Comparison of ENCODE assay signal across 9 cellular contexts in genomic region chrX:100625985-100626491, GRCh38. TPM values are rescaled to one million over a fixed set of nuclear protein-coding genes. Genes with fewer than 3 reads are reported as not detected.
DNase-seq lines count a peak whose midpoint lies in the region; ATAC-seq and FAIRE-seq lines count a peak whose summit lies in the region.
"Had no signal": no experiment of that assay in that cellular context is flagged by ENCODE, and none has a peak within 500 bp of the region (broad histone marks: within the 10 kb centered on the region; RNA-seq: fewer than 3 reads in every experiment).

No MANE protein-coding gene starts in this region.

- no peak overlapping the region for H2BK120ac ChIP-seq in neuronal stem cell (ENCODE audit: low read depth, low read length)

- no peak overlapping the region for H2AFZ ChIP-seq in neuronal stem cell (ENCODE audit: low read length)

- ATAC-seq in GM18858 (IDR thresholded peaks at IDR 0.05; ENCODE audit: unreplicated experiment) (peak; percentile 96), GM21576 (IDR thresholded peaks at IDR 0.05; ENCODE audit: unreplicated experiment) (peak; percentile 94), HG03520 (IDR thresholded peaks at IDR 0.05; ENCODE audit: unreplicated experiment) (peak; percentile 91)

- H3K4me3 ChIP-seq in neuronal stem cell (ENCODE audit: low read length in 2 of 2): no peak overlapping the region
- H3K4me3 ChIP-seq: SJCRH30 had no signal

- no peak overlapping the region for H4K91ac ChIP-seq in neuronal stem cell (ENCODE audit: low read depth, low read length, poor library complexity)

- no peaks in the 10 kb centered on the region for H3K27me3 ChIP-seq in neuronal stem cell (ENCODE audit: control insufficient read depth in 3 of 3, insufficient read depth in 3 of 3, low read depth in 1 of 3, low read length in 3 of 3)
- H3K27me3 ChIP-seq: SJCRH30 had no signal

- peaks cover 2 to 33% of the 10 kb centered on the region in 2 donors for H3K36me3 ChIP-seq in neuronal stem cell (replicated peaks in 1 of 2; ENCODE audit: control insufficient read depth in 2 of 2, insufficient read depth in 2 of 2, low read length in 2 of 2)

- WGBS in neuronal stem cell (ENCODE audit: extremely low coverage in 2 of 2, insufficient read length in 2 of 2, insufficient replicate concordance in 1 of 2), 2 donors: no CpG with 5 or more reads among the region's 5 CpGs

- no peak overlapping the region for H2AK5ac ChIP-seq in neuronal stem cell (ENCODE audit: low read depth, low read length)

- peak; percentile 68 for FAIRE-seq in colon (lab: Jason Lieb, UNC)

- H2BK5ac ChIP-seq in neuronal stem cell (ENCODE audit: low read length): no peak overlapping the region

- no peak overlapping the region for H3K4ac ChIP-seq in neuronal stem cell (ENCODE audit: low read length)

- H2BK12ac ChIP-seq in neuronal stem cell (ENCODE audit: low read length): no peak overlapping the region

- no peak overlapping the region for H3K9ac ChIP-seq in neuronal stem cell (ENCODE audit: low read depth, low read length, poor library complexity)

- no peak overlapping the region for H3K14ac ChIP-seq in neuronal stem cell (ENCODE audit: low read length)

- no peak overlapping the region for H4K8ac ChIP-seq in neuronal stem cell (ENCODE audit: low read depth, low read length)

- H3K9me3 ChIP-seq in neuronal stem cell (replicated peaks in 1 of 2; ENCODE audit: control insufficient read depth in 2 of 2, insufficient read depth in 1 of 2, low read depth in 1 of 2, low read length in 2 of 2): no peaks in the 10 kb centered on the region
- H3K9me3 ChIP-seq: SJCRH30 had no signal

- no peak overlapping the region for H2BK15ac ChIP-seq in neuronal stem cell (ENCODE audit: low read length)

- no peak overlapping the region for H3K4me2 ChIP-seq in neuronal stem cell (ENCODE audit: insufficient read depth, low read length, poor library complexity, severe bottlenecking)

- DNase-seq in DMS 273 treated with DMSO at 0.1 percent for 48 hours (lab: John Stamatoyannopoulos, UW): no peak
- no peak for DNase-seq in substantia nigra (lab: John Stamatoyannopoulos, UW)
- no peak for DNase-seq in superior temporal gyrus (ENCODE audit: extremely low spot score)
- no peak for DNase-seq in neuronal stem cell (ENCODE audit: low spot score)

- H3K23ac ChIP-seq in neuronal stem cell (ENCODE audit: low read depth, low read length, poor library complexity): no peak overlapping the region

- no peaks in the 10 kb centered on the region for H3K4me1 ChIP-seq in neuronal stem cell (ENCODE audit: control insufficient read depth in 2 of 2, insufficient read depth in 1 of 2, low read depth in 1 of 2, low read length in 2 of 2)

- H3K18ac ChIP-seq in neuronal stem cell (ENCODE audit: low read length): no peak overlapping the region

- H3K27ac ChIP-seq in substantia nigra (ENCODE audit: low read depth, low read length, poor library complexity, severe bottlenecking): no peak overlapping the region
- H3K27ac ChIP-seq in neuronal stem cell (replicated peaks; ENCODE audit: low read length): no peak overlapping the region
- H3K27ac ChIP-seq: SJCRH30 had no signal

- no peaks in the 10 kb centered on the region for H3K79me1 ChIP-seq in neuronal stem cell (ENCODE audit: low read depth, low read length)

RNA-seq across cellular contexts. Expression of gene TSPAN6, which starts 10.6 kb away (rescaled TPM):
- polyA plus RNA-seq in neuronal stem cell (2013, experiment 1 of 2): 80.2 TPM
- polyA plus RNA-seq in neuronal stem cell (2013, experiment 2 of 2): 81.7 TPM

RNA-seq across cellular contexts. Expression of gene SRPX2, which starts 18.0 kb away (rescaled TPM):
- not detected for polyA plus RNA-seq in neuronal stem cell (2013, experiment 1 of 2)
- polyA plus RNA-seq in neuronal stem cell (2013, experiment 2 of 2): not detected

RNA-seq across cellular contexts. Expression of gene TNMD, which starts 41.3 kb away (rescaled TPM):
- not detected for polyA plus RNA-seq in neuronal stem cell (2013, experiment 1 of 2)
- not detected for polyA plus RNA-seq in neuronal stem cell (2013, experiment 2 of 2)
